Comparison of ENCODE assay signal across 8 cellular contexts in genomic region chr19:13165091-13165997, GRCh38. TPM values are rescaled to one million over a fixed set of nuclear protein-coding genes. Genes with fewer than 3 reads are reported as not detected.
DNase-seq lines count a peak whose midpoint lies in the region; ATAC-seq, FAIRE-seq and TF ChIP-seq lines count a peak whose summit lies in the region.

No MANE protein-coding gene starts in this region.

- H4K20me1 ChIP-seq in HepG2 (ENCODE audit: insufficient read depth, low read length): no peaks in the 10 kb centered on the region

- H3K9me3 ChIP-seq in HepG2 (ENCODE audit: low read length) (no peaks in the 10 kb centered on the region), thyroid gland (no peaks in the 10 kb centered on the region)

- no peak for TF ChIP-seq RAD21 in HepG2 (CRISPR knock-in tag; IDR thresholded peaks at IDR 0.05)

- H3K27ac Mint-ChIP-seq in activated CD4-positive, alpha-beta T cell treated with anti-CD3 and anti-CD28 coated beads, Interleukin-2, amount 10 ng/mL, durations not matched to agents 24 days and 14 days: peak overlapping the region; percentile 95

- TF ChIP-seq CTCF in HepG2 (CRISPR knock-in tag; IDR thresholded peaks at IDR 0.05) (no peak), thyroid gland (IDR thresholded peaks at IDR 0.05) (no peak)

- FAIRE-seq in HepG2 (lab: Jason Lieb, UNC): no peak

- H3K27me3 ChIP-seq in HepG2 (ENCODE audit: control insufficient read depth in 1 of 2, insufficient read depth in 2 of 2, low read length in 2 of 2) (no peaks in the 10 kb centered on the region), thyroid gland (no peaks in the 10 kb centered on the region)

- peak overlapping the region in 1 of 3 experiments; percentile 81; a peak in 2 of 6 replicates for H3K4me3 ChIP-seq in HepG2 (replicated peaks in 1 of 3; ENCODE audit: insufficient read depth in 1 of 3, low read depth in 2 of 3, low read length in 3 of 3)
- no peak overlapping the region for H3K4me3 ChIP-seq in thyroid gland (replicated peaks in 1 of 3)

- no TSS peak for BruUV-seq in HepG2 (replicated peaks; lab: Mats Ljungman, UMichigan)

- ATAC-seq in HepG2: no peak
- no peak for ATAC-seq in sciatic nerve

- peak overlapping the region; percentile 97 for H3K9ac ChIP-seq in HepG2 (ENCODE audit: insufficient read depth, low read depth, low read length)

- POLR2A ChIA-PET in HepG2 (lab: Yijun Ruan, JAX): interaction anchor here (0.9 to 10.2 kb wide), 9 partner anchors 10 to 179 kb away, joined by 3 to 108 read pairs (median 12); partner anchors contain the start of genes IER2 and STX10

- intact Hi-C loops in activated CD4-positive, alpha-beta T cell treated with anti-CD3 and anti-CD28 coated beads, Interleukin-2, amount 10 ng/mL, durations not matched to agents 24 days and 14 days (cut with micrococcal nuclease): no loop called here
- intact Hi-C loops in HepG2 (cut with micrococcal nuclease; ENCODE audit: unreplicated experiment) (no loop called here), thyroid gland (cut with DNase I) (no loop called here), posterior vena cava (cut with DNase I) (no loop called here), sciatic nerve (cut with DNase I) (no loop called here)

- H3K27me3 Mint-ChIP-seq in activated CD4-positive, alpha-beta T cell treated with anti-CD3 and anti-CD28 coated beads, Interleukin-2, amount 10 ng/mL, durations not matched to agents 24 days and 14 days: no peaks in the 10 kb centered on the region

- TF ChIP-seq POLR2A in HepG2 (IDR thresholded peaks at IDR 0.05; ENCODE audit: insufficient read depth in 1 of 2, low read depth in 2 of 2, low read length in 2 of 2) (no peak), thyroid gland (IDR thresholded peaks at IDR 0.05) (no peak)

- H3K4me3 Mint-ChIP-seq in activated CD4-positive, alpha-beta T cell treated with anti-CD3 and anti-CD28 coated beads, Interleukin-2, amount 10 ng/mL, durations not matched to agents 24 days and 14 days: peak overlapping the region; percentile 89

- peaks cover 68% of the 10 kb centered on the region for H3K4me1 Mint-ChIP-seq in activated CD4-positive, alpha-beta T cell treated with anti-CD3 and anti-CD28 coated beads, Interleukin-2, amount 10 ng/mL, durations not matched to agents 24 days and 14 days

- H3K27ac ChIP-seq in adipose tissue (ENCODE audit: low read depth, low read length): peak overlapping the region; percentile 19
- H3K27ac ChIP-seq in HepG2 (ENCODE audit: extremely low read length, insufficient read depth, low read length): peak overlapping the region; percentile 99
- peak overlapping the region; percentile 89 to 97 (median 93) for H3K27ac ChIP-seq in thyroid gland

- no peak for TF ChIP-seq EP300 in HepG2 (IDR thresholded peaks at IDR 0.05; ENCODE audit: low read depth in 2 of 2, low read length in 2 of 2)
- no peak for TF ChIP-seq EP300 in HepG2 (CRISPR knock-in tag; IDR thresholded peaks at IDR 0.05; ENCODE audit: borderline replicate concordance)

- in situ Hi-C loops in HepG2 (cut with HindIII; ENCODE audit: extremely low pct_ligation_motif_present, low pct_unique_long_range_greater_than_20kb): no loop called here

- CTCF ChIA-PET in HepG2 (lab: Yijun Ruan, JAX; ENCODE audit: low intra/inter-chr PET ratio, low total read pairs): no interaction called here

- 76 to 77% (median 77%) methylated on average over 17 to 20 of the region's 20 CpGs for WGBS in adipose tissue, 3 donors
- 81% methylated on average over 18 of the region's 20 CpGs for WGBS in HepG2 (ENCODE audit: low lambda C conversion rate)
- 76 to 80% methylated on average over 19 to 20 of the region's 20 CpGs for WGBS in thyroid gland, 2 donors

- no peak overlapping the region for H2AFZ ChIP-seq in HepG2 (ENCODE audit: low read length)

- peak overlapping the region; percentile 100 for H3K4me2 ChIP-seq in HepG2 (ENCODE audit: low read depth, low read length)

- H3K36me3 ChIP-seq in HepG2 (replicated peaks in 1 of 2; ENCODE audit: control insufficient read depth in 1 of 2, insufficient read depth in 2 of 2, low read length in 2 of 2): no peaks in the 10 kb centered on the region
- H3K36me3 ChIP-seq in thyroid gland: no peaks in the 10 kb centered on the region

- no peaks in the 10 kb centered on the region for H3K79me2 ChIP-seq in HepG2 (ENCODE audit: insufficient read depth, low read length)

- H3K9me3 Mint-ChIP-seq in activated CD4-positive, alpha-beta T cell treated with anti-CD3 and anti-CD28 coated beads, Interleukin-2, amount 10 ng/mL, durations not matched to agents 24 days and 14 days: no peaks in the 10 kb centered on the region

- peaks cover 3% of the 10 kb centered on the region for H3K36me3 Mint-ChIP-seq in activated CD4-positive, alpha-beta T cell treated with anti-CD3 and anti-CD28 coated beads, Interleukin-2, amount 10 ng/mL, durations not matched to agents 24 days and 14 days (ENCODE audit: low read depth)

- H3K4me1 ChIP-seq in HepG2 (ENCODE audit: insufficient read depth, low read length) (peaks cover 76% of the 10 kb centered on the region), thyroid gland (peaks cover 43 to 74% of the 10 kb centered on the region in 2 donors)

- no peak for DNase-seq in activated CD4-positive, alpha-beta T cell treated with anti-CD3 and anti-CD28 coated beads, Interleukin-2, amount 10 ng/mL, durations not matched to agents 24 days and 14 days
- DNase-seq in activated CD4-positive, alpha-beta T cell treated with anti-CD3 and anti-CD28 coated beads, Interleukin-2, amount 50 U/mL, for 1 hour: no peak
- no peak for DNase-seq in HepG2 (ENCODE audit: low spot score)
- no peak for DNase-seq in thyroid gland
- no peak for DNase-seq in posterior vena cava (ENCODE audit: low spot score)
- DNase-seq in sciatic nerve (ENCODE audit: low spot score): no peak
- no peak for DNase-seq in NCI-H524 (lab: John Stamatoyannopoulos, UW)

RNA-seq across cellular contexts. Expression of gene IER2, which starts 15.1 kb away (rescaled TPM):
- total RNA-seq in activated CD4-positive, alpha-beta T cell treated with anti-CD3 and anti-CD28 coated beads, Interleukin-2, amount 10 ng/mL, durations not matched to agents 24 days and 14 days: 161 TPM in 2 replicates
- 100 to 1,000 TPM in 2 of 3 donors, 10 to 100 TPM in 1; 65.5 to 532 (median 190) TPM for polyA plus RNA-seq in adipose tissue
- total RNA-seq in HepG2 (2016; rRNA removed; fragmentation: Illumina TruSeq; extraction: Trizol): 10.0 and 14.3 TPM in 2 replicates
- total RNA-seq in HepG2 (2016; cell fraction: cytosol; rRNA removed; fragmentation: Illumina TruSeq; extraction: Trizol; ENCODE audit: low read depth): 5.0 and 5.9 TPM in 2 replicates
- 8.1 and 16.1 TPM in 2 replicates for total RNA-seq in HepG2 (2016; cell fraction: insoluble cytoplasmic fraction; rRNA removed; fragmentation: Illumina TruSeq; extraction: Trizol)
- 10.0 and 11.1 TPM in 2 replicates for total RNA-seq in HepG2 (2016; cell fraction: membrane; rRNA removed; fragmentation: Illumina TruSeq; extraction: Trizol)
- total RNA-seq in HepG2 (2016; cell fraction: nucleus; rRNA removed; fragmentation: Illumina TruSeq; extraction: Trizol): 12.6 and 13.6 TPM in 2 replicates
- polyA plus RNA-seq in HepG2 (2011; rRNA removed): 10.1 and 12.9 TPM in 2 replicates
- 14.4 and 15.3 TPM in 2 replicates for polyA plus RNA-seq in HepG2 (2011; cell fraction: cytosol; rRNA removed)
- 84.6 and 97.2 TPM in 2 replicates for polyA plus RNA-seq in HepG2 (2011; cell fraction: nucleus; rRNA removed)
- 20.1 and 25.8 TPM in 2 replicates for polyA plus RNA-seq in HepG2 (2012)
- polyA plus RNA-seq in HepG2 (2016; cell fraction: cytosol; fragmentation: Illumina TruSeq; extraction: Trizol; ENCODE audit: low read depth): 5.5 and 5.8 TPM in 2 replicates
- 17.5 and 22.6 TPM in 2 replicates for polyA plus RNA-seq in HepG2 (2016; cell fraction: insoluble cytoplasmic fraction; fragmentation: Illumina TruSeq; extraction: Trizol; ENCODE audit: low read depth)
- polyA plus RNA-seq in HepG2 (2016; cell fraction: membrane; fragmentation: Illumina TruSeq; extraction: Trizol; ENCODE audit: low read depth): 9.7 and 9.8 TPM in 2 replicates
- 39.1 and 40.8 TPM in 2 replicates for polyA plus RNA-seq in HepG2 (2016; cell fraction: nucleus; fragmentation: Illumina TruSeq; extraction: Trizol; ENCODE audit: insufficient read depth, low read depth)
- polyA minus RNA-seq in HepG2 (2011; rRNA and poly(A)+ RNA removed; ENCODE audit: low replicate concordance): 8.1 and 9.7 TPM in 2 replicates
- 7.0 and 7.3 TPM in 2 replicates for polyA minus RNA-seq in HepG2 (2011; cell fraction: cytosol; rRNA and poly(A)+ RNA removed)
- 9.7 and 9.9 TPM in 2 replicates for polyA minus RNA-seq in HepG2 (2011; cell fraction: nucleus; rRNA and poly(A)+ RNA removed)
- total RNA-seq in thyroid gland: 100 to 1,000 TPM in 1 of 4 donors, 10 to 100 TPM in 3; 55.0 to 139 (median 65.9) TPM
- 100 to 1,000 TPM in 1 of 2 donors, 10 to 100 TPM in 1; 73.1 to 130 TPM for total RNA-seq in posterior vena cava
- total RNA-seq in sciatic nerve: 102 TPM

RNA-seq across cellular contexts. Expression of gene STX10, which starts 15.2 kb away (rescaled TPM):
- total RNA-seq in activated CD4-positive, alpha-beta T cell treated with anti-CD3 and anti-CD28 coated beads, Interleukin-2, amount 10 ng/mL, durations not matched to agents 24 days and 14 days: 66.2 and 73.5 TPM in 2 replicates
- polyA plus RNA-seq in adipose tissue (10 to 100 TPM; 34.5 to 69.2 (median 63.1) TPM), HepG2 (2011; rRNA removed) (66.4 and 85.5 TPM in 2 replicates)
- total RNA-seq in HepG2 (2016; rRNA removed; fragmentation: Illumina TruSeq; extraction: Trizol) (36.8 and 47.9 TPM in 2 replicates), thyroid gland (10 to 100 TPM; 39.2 to 91.9 (median 56.5) TPM), posterior vena cava (10 to 100 TPM; 31.4 to 39.0 TPM), sciatic nerve (48.3 TPM)
- total RNA-seq in HepG2 (2016; cell fraction: cytosol; rRNA removed; fragmentation: Illumina TruSeq; extraction: Trizol; ENCODE audit: low read depth): 56.0 and 67.5 TPM in 2 replicates
- 33.4 and 50.3 TPM in 2 replicates for total RNA-seq in HepG2 (2016; cell fraction: insoluble cytoplasmic fraction; rRNA removed; fragmentation: Illumina TruSeq; extraction: Trizol)
- total RNA-seq in HepG2 (2016; cell fraction: membrane; rRNA removed; fragmentation: Illumina TruSeq; extraction: Trizol): 78.5 and 90.1 TPM in 2 replicates
- total RNA-seq in HepG2 (2016; cell fraction: nucleus; rRNA removed; fragmentation: Illumina TruSeq; extraction: Trizol): 27.2 and 35.2 TPM in 2 replicates
- polyA plus RNA-seq in HepG2 (2011; cell fraction: cytosol; rRNA removed): 58.0 and 78.9 TPM in 2 replicates
- 198 and 219 TPM in 2 replicates for polyA plus RNA-seq in HepG2 (2011; cell fraction: nucleus; rRNA removed)
- polyA plus RNA-seq in HepG2 (2012): 28.8 and 43.3 TPM in 2 replicates
- polyA plus RNA-seq in HepG2 (2016; cell fraction: cytosol; fragmentation: Illumina TruSeq; extraction: Trizol; ENCODE audit: low read depth): 79.7 and 89.7 TPM in 2 replicates
- 39.4 and 44.9 TPM in 2 replicates for polyA plus RNA-seq in HepG2 (2016; cell fraction: insoluble cytoplasmic fraction; fragmentation: Illumina TruSeq; extraction: Trizol; ENCODE audit: low read depth)
- polyA plus RNA-seq in HepG2 (2016; cell fraction: membrane; fragmentation: Illumina TruSeq; extraction: Trizol; ENCODE audit: low read depth): 85.7 and 88.6 TPM in 2 replicates
- 76.5 and 85.3 TPM in 2 replicates for polyA plus RNA-seq in HepG2 (2016; cell fraction: nucleus; fragmentation: Illumina TruSeq; extraction: Trizol; ENCODE audit: insufficient read depth, low read depth)
- 37.6 and 153 TPM in 2 replicates for polyA minus RNA-seq in HepG2 (2011; rRNA and poly(A)+ RNA removed; ENCODE audit: low replicate concordance)
- 11.9 and 14.2 TPM in 2 replicates for polyA minus RNA-seq in HepG2 (2011; cell fraction: cytosol; rRNA and poly(A)+ RNA removed)
- polyA minus RNA-seq in HepG2 (2011; cell fraction: nucleus; rRNA and poly(A)+ RNA removed): 10.3 and 12.1 TPM in 2 replicates

RNA-seq across cellular contexts. Expression of gene NACC1, which starts 47.3 kb away (rescaled TPM):
- 118 and 121 TPM in 2 replicates for total RNA-seq in activated CD4-positive, alpha-beta T cell treated with anti-CD3 and anti-CD28 coated beads, Interleukin-2, amount 10 ng/mL, durations not matched to agents 24 days and 14 days
- polyA plus RNA-seq in adipose tissue: 10 to 100 TPM in 2 of 3 donors, 1 to 10 TPM in 1; 7.9 to 21.0 (median 16.1) TPM
- 31.8 and 46.7 TPM in 2 replicates for total RNA-seq in HepG2 (2016; rRNA removed; fragmentation: Illumina TruSeq; extraction: Trizol)
- 6.8 and 8.2 TPM in 2 replicates for total RNA-seq in HepG2 (2016; cell fraction: cytosol; rRNA removed; fragmentation: Illumina TruSeq; extraction: Trizol; ENCODE audit: low read depth)
- total RNA-seq in HepG2 (2016; cell fraction: insoluble cytoplasmic fraction; rRNA removed; fragmentation: Illumina TruSeq; extraction: Trizol): 29.7 and 42.3 TPM in 2 replicates
- total RNA-seq in HepG2 (2016; cell fraction: membrane; rRNA removed; fragmentation: Illumina TruSeq; extraction: Trizol): 37.1 and 38.6 TPM in 2 replicates
- total RNA-seq in HepG2 (2016; cell fraction: nucleus; rRNA removed; fragmentation: Illumina TruSeq; extraction: Trizol): 21.0 and 21.3 TPM in 2 replicates
- 42.3 and 55.2 TPM in 2 replicates for polyA plus RNA-seq in HepG2 (2011; rRNA removed)
- polyA plus RNA-seq in HepG2 (2011; cell fraction: cytosol; rRNA removed): 33.3 and 62.6 TPM in 2 replicates
- polyA plus RNA-seq in HepG2 (2011; cell fraction: nucleus; rRNA removed): 93.5 and 114 TPM in 2 replicates
- polyA plus RNA-seq in HepG2 (2012): 13.2 and 18.2 TPM in 2 replicates
- polyA plus RNA-seq in HepG2 (2016; cell fraction: cytosol; fragmentation: Illumina TruSeq; extraction: Trizol; ENCODE audit: low read depth): 6.3 and 6.7 TPM in 2 replicates
- polyA plus RNA-seq in HepG2 (2016; cell fraction: insoluble cytoplasmic fraction; fragmentation: Illumina TruSeq; extraction: Trizol; ENCODE audit: low read depth): 35.6 and 46.3 TPM in 2 replicates
- polyA plus RNA-seq in HepG2 (2016; cell fraction: membrane; fragmentation: Illumina TruSeq; extraction: Trizol; ENCODE audit: low read depth): 28.2 and 28.5 TPM in 2 replicates
- polyA plus RNA-seq in HepG2 (2016; cell fraction: nucleus; fragmentation: Illumina TruSeq; extraction: Trizol; ENCODE audit: insufficient read depth, low read depth): 37.4 and 39.4 TPM in 2 replicates
- 91.1 and 200 TPM in 2 replicates for polyA minus RNA-seq in HepG2 (2011; rRNA and poly(A)+ RNA removed; ENCODE audit: low replicate concordance)
- polyA minus RNA-seq in HepG2 (2011; cell fraction: cytosol; rRNA and poly(A)+ RNA removed): 45.0 and 58.7 TPM in 2 replicates
- 12.7 and 13.6 TPM in 2 replicates for polyA minus RNA-seq in HepG2 (2011; cell fraction: nucleus; rRNA and poly(A)+ RNA removed)
- 10 to 100 TPM; 16.9 to 67.7 (median 43.0) TPM for total RNA-seq in thyroid gland
- 10 to 100 TPM; 37.6 to 39.7 TPM for total RNA-seq in posterior vena cava
- 30.7 TPM for total RNA-seq in sciatic nerve

RNA-seq across cellular contexts. Expression of gene TRMT1, which starts 48.8 kb away (rescaled TPM):
- total RNA-seq in activated CD4-positive, alpha-beta T cell treated with anti-CD3 and anti-CD28 coated beads, Interleukin-2, amount 10 ng/mL, durations not matched to agents 24 days and 14 days: 153 and 155 TPM in 2 replicates
- polyA plus RNA-seq in adipose tissue: 10 to 100 TPM; 25.0 to 38.9 (median 36.7) TPM
- total RNA-seq in HepG2 (2016; rRNA removed; fragmentation: Illumina TruSeq; extraction: Trizol): 27.9 and 44.1 TPM in 2 replicates
- total RNA-seq in HepG2 (2016; cell fraction: cytosol; rRNA removed; fragmentation: Illumina TruSeq; extraction: Trizol; ENCODE audit: low read depth): 9.6 and 11.8 TPM in 2 replicates
- 23.9 and 45.4 TPM in 2 replicates for total RNA-seq in HepG2 (2016; cell fraction: insoluble cytoplasmic fraction; rRNA removed; fragmentation: Illumina TruSeq; extraction: Trizol)
- total RNA-seq in HepG2 (2016; cell fraction: membrane; rRNA removed; fragmentation: Illumina TruSeq; extraction: Trizol): 14.3 and 15.5 TPM in 2 replicates
- total RNA-seq in HepG2 (2016; cell fraction: nucleus; rRNA removed; fragmentation: Illumina TruSeq; extraction: Trizol): 55.3 and 60.2 TPM in 2 replicates
- 35.5 and 42.9 TPM in 2 replicates for polyA plus RNA-seq in HepG2 (2011; rRNA removed)
- 16.0 and 24.0 TPM in 2 replicates for polyA plus RNA-seq in HepG2 (2011; cell fraction: cytosol; rRNA removed)
- 421 and 529 TPM in 2 replicates for polyA plus RNA-seq in HepG2 (2011; cell fraction: nucleus; rRNA removed)
- 22.9 and 29.0 TPM in 2 replicates for polyA plus RNA-seq in HepG2 (2012)
- polyA plus RNA-seq in HepG2 (2016; cell fraction: cytosol; fragmentation: Illumina TruSeq; extraction: Trizol; ENCODE audit: low read depth): 9.7 and 9.9 TPM in 2 replicates
- 24.6 and 27.1 TPM in 2 replicates for polyA plus RNA-seq in HepG2 (2016; cell fraction: insoluble cytoplasmic fraction; fragmentation: Illumina TruSeq; extraction: Trizol; ENCODE audit: low read depth)
- polyA plus RNA-seq in HepG2 (2016; cell fraction: membrane; fragmentation: Illumina TruSeq; extraction: Trizol; ENCODE audit: low read depth): 10.7 and 11.5 TPM in 2 replicates
- polyA plus RNA-seq in HepG2 (2016; cell fraction: nucleus; fragmentation: Illumina TruSeq; extraction: Trizol; ENCODE audit: insufficient read depth, low read depth): 144 and 171 TPM in 2 replicates
- polyA minus RNA-seq in HepG2 (2011; rRNA and poly(A)+ RNA removed; ENCODE audit: low replicate concordance): 61.2 and 61.3 TPM in 2 replicates
- polyA minus RNA-seq in HepG2 (2011; cell fraction: cytosol; rRNA and poly(A)+ RNA removed): 12.5 and 24.5 TPM in 2 replicates
- polyA minus RNA-seq in HepG2 (2011; cell fraction: nucleus; rRNA and poly(A)+ RNA removed): 44.6 and 48.9 TPM in 2 replicates
- 10 to 100 TPM; 23.9 to 31.3 (median 29.1) TPM for total RNA-seq in thyroid gland
- total RNA-seq in posterior vena cava: 10 to 100 TPM; 21.9 to 24.1 TPM
- 34.7 TPM for total RNA-seq in sciatic nerve

Comparison
In these comparisons a context has a peak if more than half of its experiments do, and no peak if none do; other contexts are left out.
1. H3K27ac ChIP-seq: peak in every context shown above with its lines; median percentile 99 in HepG2; 93 in thyroid gland; 19 in adipose tissue.